8 cellular contexts compared by ENCODE assay signal in genomic region chr20:35601021-35601973, GRCh38. TPM values are rescaled to one million over a fixed set of nuclear protein-coding genes. Genes with fewer than 3 reads are reported as not detected.
DNase-seq lines count a peak whose midpoint lies in the region; ATAC-seq and TF ChIP-seq lines count a peak whose summit lies in the region.

No MANE protein-coding gene starts in this region.

- POLR2A ChIA-PET in naive thymus-derived CD4-positive, alpha-beta T cell (lab: Charles Lee), result interaction anchor here (0.9 to 1.6 kb wide), 14 partner anchors 12 to 141 kb away, joined by 3 to 9 read pairs (median 3); partner anchors contain the start of genes CPNE1, NFS1, RBM12 and RBM39

- peaks cover 16 to 24% (median 20%) of the 10 kb centered on the region in 4 donors for H3K4me1 ChIP-seq in esophagus muscularis mucosa
- peaks cover 5 to 6% of the 10 kb centered on the region in 2 donors for H3K4me1 ChIP-seq in naive thymus-derived CD4-positive, alpha-beta T cell (ENCODE audit: control insufficient read depth in 2 of 2, insufficient read depth in 2 of 2, low read length in 2 of 2)

- peak; percentile 95 for ATAC-seq in naive thymus-derived CD4-positive, alpha-beta T cell

- H3K9me3 ChIP-seq in esophagus muscularis mucosa, result no peaks in the 10 kb centered on the region
- no peaks in the 10 kb centered on the region for H3K9me3 ChIP-seq in naive thymus-derived CD4-positive, alpha-beta T cell (ENCODE audit: control insufficient read depth in 2 of 3, low read length in 3 of 3)

- no peaks in the 10 kb centered on the region for H3K9me3 Mint-ChIP-seq in naive thymus-derived CD4-positive, alpha-beta T cell

- CTCF ChIA-PET in naive thymus-derived CD4-positive, alpha-beta T cell (lab: Charles Lee), result interaction anchor here (0.6 to 1.9 kb wide), 11 partner anchors 10 to 1158 kb away, joined by 3 to 13 read pairs (median 3); partner anchors contain the start of genes NFS1, ROMO1 and SPAG4

- H3K4me1 Mint-ChIP-seq in naive thymus-derived CD4-positive, alpha-beta T cell, result peaks cover 0 to 11% (median 6%) of the 10 kb centered on the region in 7 donors

- H3K27ac ChIP-seq in esophagus muscularis mucosa (replicated peaks in 1 of 4), result peak overlapping the region in 3 of 4 donors; percentile 27 to 49 (median 36)
- peak overlapping the region; percentile 36 for H3K27ac ChIP-seq in naive thymus-derived CD4-positive, alpha-beta T cell (ENCODE audit: low read depth, low read length)

- no peaks in the 10 kb centered on the region for H3K36me3 Mint-ChIP-seq in naive thymus-derived CD4-positive, alpha-beta T cell

- intact Hi-C loops in esophagus muscularis mucosa (cut with DNase I), result no loop called here
- intact Hi-C loops in naive thymus-derived CD4-positive, alpha-beta T cell (cut with micrococcal nuclease), result loop anchor here (1.0 to 5.0 kb wide), 8 partner anchors 15 to 283 kb away; partner anchors contain the start of genes CPNE1 (in 2 of the 2), NFS1 (in 2 of the 2), RBM12 (in 2 of the 2) and ROMO1 (in 2 of the 2)

- TF ChIP-seq CTCF in AG10803 (conservative IDR thresholded peaks at IDR 0.05; ENCODE audit: low read length) (peak; percentile 28; the same call in 1 of the 2 replicates), esophagus muscularis mucosa (IDR thresholded peaks at IDR 0.05) (peak; percentile 52 to 64 (median 59))

- TF ChIP-seq POLR2A in esophagus muscularis mucosa (IDR thresholded peaks at IDR 0.05; ENCODE audit: low read depth), result no peak

- H3K36me3 ChIP-seq in esophagus muscularis mucosa, result no peaks in the 10 kb centered on the region
- H3K36me3 ChIP-seq in naive thymus-derived CD4-positive, alpha-beta T cell (ENCODE audit: control insufficient read depth in 2 of 3, insufficient read depth in 3 of 3, low read length in 3 of 3), result no peaks in the 10 kb centered on the region

- H3K27me3 Mint-ChIP-seq in naive thymus-derived CD4-positive, alpha-beta T cell, result peaks cover 0 to 65% (median 5%) of the 10 kb centered on the region in 5 donors

- DNase-seq in AG10803 (ENCODE audit: low read depth) (peak; percentile 59), HCEC 1CT (peak; percentile 33), NOMO-1 (lab: John Stamatoyannopoulos, UW; ENCODE audit: unreplicated experiment in 2 of 2) (peak; percentile 55 to 71), esophagus muscularis mucosa (ENCODE audit: extremely low spot score) (no peak), SHP77 treated with DMSO at 0.1 percent for 48 hours (lab: John Stamatoyannopoulos, UW) (no peak)
- DNase-seq in activated T-cell treated with anti-CD3 and anti-CD28 coated beads, Interleukin-2, amount 50 U/mL, for 1 hour, result peak; percentile 85
- DNase-seq in naive thymus-derived CD4-positive, alpha-beta T cell, result peak; percentile 66 to 82 (median 77)
- DNase-seq in stimulated activated CD8-positive, alpha-beta memory T cell treated with anti-CD3 and anti-CD28 coated beads, Interleukin-7, amount 100 ng/mL, for 48 hours (ENCODE audit: extremely low read depth in 1 of 2, low read depth in 1 of 2), result peak; percentile 45 to 51

- H3K4me3 ChIP-seq in AG10803 (ENCODE audit: low read length) (peak overlapping the region; percentile 41), esophagus muscularis mucosa (peak overlapping the region; percentile 57 to 68 (median 60))
- peak overlapping the region; percentile 72 for H3K4me3 ChIP-seq in naive thymus-derived CD4-positive, alpha-beta T cell (ENCODE audit: low read length)

- no peak for TF ChIP-seq EP300 in esophagus muscularis mucosa (IDR thresholded peaks at IDR 0.05)

- peak overlapping the region; percentile 72 to 84 (median 80) for H3K4me3 Mint-ChIP-seq in naive thymus-derived CD4-positive, alpha-beta T cell

- H3K27ac Mint-ChIP-seq in naive thymus-derived CD4-positive, alpha-beta T cell, result peak overlapping the region in 1 of 9 donors; percentile 10

- H3K27me3 ChIP-seq in esophagus muscularis mucosa, result peaks cover 0 to 51% (median 7%) of the 10 kb centered on the region in 4 donors
- H3K27me3 ChIP-seq in naive thymus-derived CD4-positive, alpha-beta T cell (ENCODE audit: control insufficient read depth in 2 of 2, insufficient read depth in 2 of 2, low read length in 2 of 2), result peaks cover 0 to 5% of the 10 kb centered on the region in 2 donors

- 5% methylated on average over 24 of the region's 102 CpGs for WGBS in esophagus muscularis mucosa

RNA-seq across cellular contexts. Expression of gene SPAG4, which starts 14.3 kb away (rescaled TPM):
- 1 to 10 TPM; 2.6 to 5.0 (median 2.9) TPM for total RNA-seq in esophagus muscularis mucosa
- total RNA-seq in naive thymus-derived CD4-positive, alpha-beta T cell, result 10 to 100 TPM in 2 of 5 experiments, 1 to 10 TPM in 2, under 1 TPM in 1; 0.35 to 25.0 (median 2.7) TPM
- polyA plus RNA-seq in naive thymus-derived CD4-positive, alpha-beta T cell, result not detected

RNA-seq across cellular contexts. Expression of gene ERGIC3, which starts 59.4 kb away (rescaled TPM):
- 100 to 1,000 TPM; 125 to 184 (median 133) TPM for total RNA-seq in esophagus muscularis mucosa
- 100 to 1,000 TPM; 139 to 158 (median 148) TPM for total RNA-seq in naive thymus-derived CD4-positive, alpha-beta T cell
- 100 to 1,000 TPM; 135 to 148 TPM for polyA plus RNA-seq in naive thymus-derived CD4-positive, alpha-beta T cell

Comparison
In these comparisons a context has a peak if more than half of its experiments do, and no peak if none do; other contexts are left out.
1. DNase-seq: peak in AG10803 (single experiment), HCEC 1CT (single experiment), NOMO-1 (2 of 2), activated T-cell treated with anti-CD3 and anti-CD28 coated beads, Interleukin-2, amount 50 U/mL, for 1 hour (single experiment), naive thymus-derived CD4-positive, alpha-beta T cell (9 of 9) and stimulated activated CD8-positive, alpha-beta memory T cell treated with anti-CD3 and anti-CD28 coated beads, Interleukin-7, amount 100 ng/mL, for 48 hours (2 of 2); none in esophagus muscularis mucosa (single experiment) and SHP77 treated with DMSO at 0.1 percent for 48 hours (single experiment).
2. Peak in every context shown above with its lines, with median percentiles within 50 percentile points of each other: H3K4me3 ChIP-seq.